Comparison of ENCODE assay signal across 8 cellular contexts in the genomic region with DNA sequence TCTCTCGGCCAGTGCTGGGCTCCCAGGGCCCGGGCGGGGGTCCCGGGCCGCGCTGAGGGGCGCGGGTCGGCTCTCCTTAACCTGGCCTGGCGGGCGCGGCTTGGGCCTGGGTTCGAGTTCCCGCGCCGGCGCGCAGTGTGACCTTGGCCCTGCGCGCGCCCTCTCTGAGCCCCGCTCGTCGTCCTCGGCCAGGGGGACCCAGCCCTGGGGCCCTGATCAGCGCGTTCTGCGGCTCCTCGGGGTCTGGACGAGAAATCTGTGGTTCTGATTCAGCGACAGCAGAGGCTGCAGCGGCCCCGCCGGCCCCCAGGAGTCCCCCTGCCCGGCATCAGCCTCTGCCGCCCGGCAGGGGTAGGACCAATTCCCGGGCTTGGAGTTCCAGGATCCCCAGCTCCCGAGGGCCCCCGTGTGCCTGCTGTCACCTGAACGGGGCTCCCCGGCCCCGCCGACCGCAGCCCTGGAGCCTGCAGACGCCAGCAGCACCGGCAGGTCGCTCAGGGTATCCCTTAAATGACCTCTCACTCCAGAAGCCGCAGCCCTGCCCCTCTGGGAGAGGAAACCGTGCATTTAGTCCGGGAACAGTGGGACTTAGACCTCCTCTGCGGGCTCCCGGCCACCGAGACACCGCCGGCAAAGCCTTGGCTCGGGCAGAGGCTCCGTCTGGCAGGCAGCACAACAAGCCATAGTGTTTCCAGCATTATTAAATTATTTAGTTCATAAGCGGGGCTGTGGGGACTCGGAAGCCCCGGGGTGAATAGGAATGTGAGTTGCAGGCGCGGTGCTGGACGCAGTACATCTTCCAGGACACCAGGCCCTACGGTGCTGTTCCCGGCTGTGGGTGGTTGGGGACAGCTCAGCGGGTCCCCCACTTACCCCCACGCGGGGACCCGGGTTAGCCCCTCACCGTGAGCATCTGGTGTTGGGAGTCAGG. TPM values are rescaled to one million over a fixed set of nuclear protein-coding genes. Genes with fewer than 3 reads are reported as not detected.
A peak's percentile ranks its signal among the peaks of the same experiment; 100 is the strongest.
DNase-seq lines count a peak whose midpoint lies in the region; ATAC-seq and TF ChIP-seq lines count a peak whose summit lies in the region.

No MANE protein-coding gene starts in this region.

- H3K36me3 ChIP-seq in Loucy (ENCODE audit: insufficient read depth, low read length), result no peaks in the 10 kb centered on the region

- peak; percentile 7 for ATAC-seq in GM21526 (IDR thresholded peaks at IDR 0.05; ENCODE audit: low FRiP score, unreplicated experiment)
- peak; percentile 20 to 32 for ATAC-seq in activated T-cell treated with anti-CD3 and anti-CD28 coated beads, Interleukin-2, amount 50 U/mL, for 72 hours (replicated peaks in 1 of 2)
- peak; percentile 31 to 44 for ATAC-seq in naive thymus-derived CD8-positive, alpha-beta T cell

- peaks cover 29% of the 10 kb centered on the region for H3F3A ChIP-seq in Loucy (ENCODE audit: low read depth)

- peak; percentile 51 to 55 for DNase-seq in activated T-cell treated with anti-CD3 and anti-CD28 coated beads, Interleukin-2, amount 50 U/mL, for 72 hours
- DNase-seq in fibroblast of pulmonary artery (ENCODE audit: low read depth) (peak; percentile 35), DMS114 treated with DMSO at 0.1 percent for 48 hours (lab: John Stamatoyannopoulos, UW; ENCODE audit: unreplicated experiment) (no peak), superior temporal gyrus (ENCODE audit: extremely low spot score) (no peak)
- DNase-seq in naive thymus-derived CD8-positive, alpha-beta T cell, result peak in 5 of 10 donors; percentile 11 to 36 (median 25)

- H3K4me3 ChIP-seq in Loucy (ENCODE audit: low read length, poor library complexity, severe bottlenecking), result peak overlapping the region; percentile 87
- peak overlapping the region; percentile 71 for H3K4me3 ChIP-seq in fibroblast of pulmonary artery (replicated peaks; ENCODE audit: low read depth, low read length)

- H3K36me3 Mint-ChIP-seq in activated T-cell treated with anti-CD3 and anti-CD28 coated beads, Interleukin-2, amount 50 U/mL, for 72 hours (ENCODE audit: insufficient read depth in 2 of 2), result peaks cover 7 to 8% of the 10 kb centered on the region in 2 donors
- peaks cover 0 to under 1% (median 0%) of the 10 kb centered on the region in 3 donors for H3K36me3 Mint-ChIP-seq in naive thymus-derived CD8-positive, alpha-beta T cell

- H3K9me2 ChIP-seq in Loucy (replicated peaks; ENCODE audit: low read depth, low read length), result no peaks in the 10 kb centered on the region

- H3K4me1 Mint-ChIP-seq in activated T-cell treated with anti-CD3 and anti-CD28 coated beads, Interleukin-2, amount 50 U/mL, for 72 hours (ENCODE audit: low read depth), result peaks cover 57% of the 10 kb centered on the region
- peaks cover 44 to 63% (median 58%) of the 10 kb centered on the region in 4 donors for H3K4me1 Mint-ChIP-seq in naive thymus-derived CD8-positive, alpha-beta T cell

- H3K27me3 ChIP-seq in Loucy (ENCODE audit: insufficient read depth, low read length, poor library complexity, severe bottlenecking), result peaks cover 9% of the 10 kb centered on the region

- POLR2A ChIA-PET in naive thymus-derived CD8-positive, alpha-beta T cell (lab: Charles Lee), result interaction anchor here (0.6 to 3.0 kb wide), 6 partner anchors 9 to 688 kb away, joined by 3 to 11 read pairs (median 4); a partner anchor contains a TSS

- H3K4me1 ChIP-seq in Loucy (ENCODE audit: insufficient read depth, low read length, poor library complexity, severe bottlenecking), result peaks cover 49% of the 10 kb centered on the region

- no peak overlapping the region for H3K27ac Mint-ChIP-seq in activated T-cell treated with anti-CD3 and anti-CD28 coated beads, Interleukin-2, amount 50 U/mL, for 72 hours
- H3K27ac Mint-ChIP-seq in naive thymus-derived CD8-positive, alpha-beta T cell, result peak overlapping the region; percentile 82 to 98 (median 88)

- peaks cover 17% of the 10 kb centered on the region for H3K27me3 Mint-ChIP-seq in activated T-cell treated with anti-CD3 and anti-CD28 coated beads, Interleukin-2, amount 50 U/mL, for 72 hours (ENCODE audit: low read depth)
- no peaks in the 10 kb centered on the region for H3K27me3 Mint-ChIP-seq in naive thymus-derived CD8-positive, alpha-beta T cell

- H3K4me3 Mint-ChIP-seq in activated T-cell treated with anti-CD3 and anti-CD28 coated beads, Interleukin-2, amount 50 U/mL, for 72 hours, result peak overlapping the region; percentile 78 to 84
- H3K4me3 Mint-ChIP-seq in naive thymus-derived CD8-positive, alpha-beta T cell, result peak overlapping the region; percentile 78 to 95 (median 88)

- H3K79me2 ChIP-seq in Loucy (ENCODE audit: insufficient read depth, low read length), result peaks cover 58% of the 10 kb centered on the region

- TF ChIP-seq CTCF in C4-2B (conservative IDR thresholded peaks at IDR 0.05) (no peak), Loucy (conservative IDR thresholded peaks at IDR 0.05; ENCODE audit: low read length) (no peak), fibroblast of pulmonary artery (IDR thresholded peaks at IDR 0.05; ENCODE audit: low read length, missing control alignments) (peak; percentile 3)

- peak overlapping the region; percentile 90 for H3K4me2 ChIP-seq in Loucy (ENCODE audit: low read depth, low read length, poor library complexity, severe bottlenecking)

- no peak overlapping the region for H2AFZ ChIP-seq in Loucy (ENCODE audit: low read length)

- peaks cover 2% of the 10 kb centered on the region in 2 donors for H3K9me3 Mint-ChIP-seq in activated T-cell treated with anti-CD3 and anti-CD28 coated beads, Interleukin-2, amount 50 U/mL, for 72 hours
- H3K9me3 Mint-ChIP-seq in naive thymus-derived CD8-positive, alpha-beta T cell, result no peaks in the 10 kb centered on the region

- H3K9me3 ChIP-seq in Loucy (ENCODE audit: insufficient read depth, low read depth, low read length), result no peaks in the 10 kb centered on the region

- peak overlapping the region; percentile 98 for H3K9ac ChIP-seq in Loucy (ENCODE audit: low read depth, low read length, poor library complexity, severe bottlenecking)

- H4K20me1 ChIP-seq in Loucy (ENCODE audit: insufficient read depth, low read length, poor library complexity, severe bottlenecking), result peaks cover 20% of the 10 kb centered on the region

- H3K27ac ChIP-seq in C4-2B, result peak overlapping the region; percentile 77

RNA-seq across cellular contexts. Expression of a gene that starts 0.6 kb away (rescaled TPM):
- total RNA-seq in activated T-cell treated with anti-CD3 and anti-CD28 coated beads, Interleukin-2, amount 50 U/mL, for 72 hours, result 10 to 100 TPM in 1 of 2 donors, 1 to 10 TPM in 1; 5.1 to 10.6 TPM
- 10 to 100 TPM; 19.2 to 19.7 TPM for total RNA-seq in naive thymus-derived CD8-positive, alpha-beta T cell
- polyA plus RNA-seq in naive thymus-derived CD8-positive, alpha-beta T cell, result 10 to 100 TPM in 2 of 3 donors, 1 to 10 TPM in 1; 8.9 to 21.7 (median 16.5) TPM

RNA-seq across cellular contexts. Expression of a gene that starts 49.4 kb away (rescaled TPM):
- 100 to 1,000 TPM; 120 to 121 TPM for total RNA-seq in activated T-cell treated with anti-CD3 and anti-CD28 coated beads, Interleukin-2, amount 50 U/mL, for 72 hours
- total RNA-seq in naive thymus-derived CD8-positive, alpha-beta T cell, result 100 to 1,000 TPM; 153 to 162 TPM
- 100 to 1,000 TPM in 2 of 3 donors, 10 to 100 TPM in 1; 96.5 to 164 (median 114) TPM for polyA plus RNA-seq in naive thymus-derived CD8-positive, alpha-beta T cell

Comparison
In these comparisons a context has a peak if more than half of its experiments do, and no peak if none do; other contexts are left out.
1. DNase-seq: peak in activated T-cell treated with anti-CD3 and anti-CD28 coated beads, Interleukin-2, amount 50 U/mL, for 72 hours (2 of 2) and fibroblast of pulmonary artery (single experiment); none in DMS114 treated with DMSO at 0.1 percent for 48 hours (single experiment) and superior temporal gyrus (single experiment).
2. Peak in every context shown above with its lines, with median percentiles within 50 percentile points of each other: ATAC-seq.